In the genomic region with DNA sequence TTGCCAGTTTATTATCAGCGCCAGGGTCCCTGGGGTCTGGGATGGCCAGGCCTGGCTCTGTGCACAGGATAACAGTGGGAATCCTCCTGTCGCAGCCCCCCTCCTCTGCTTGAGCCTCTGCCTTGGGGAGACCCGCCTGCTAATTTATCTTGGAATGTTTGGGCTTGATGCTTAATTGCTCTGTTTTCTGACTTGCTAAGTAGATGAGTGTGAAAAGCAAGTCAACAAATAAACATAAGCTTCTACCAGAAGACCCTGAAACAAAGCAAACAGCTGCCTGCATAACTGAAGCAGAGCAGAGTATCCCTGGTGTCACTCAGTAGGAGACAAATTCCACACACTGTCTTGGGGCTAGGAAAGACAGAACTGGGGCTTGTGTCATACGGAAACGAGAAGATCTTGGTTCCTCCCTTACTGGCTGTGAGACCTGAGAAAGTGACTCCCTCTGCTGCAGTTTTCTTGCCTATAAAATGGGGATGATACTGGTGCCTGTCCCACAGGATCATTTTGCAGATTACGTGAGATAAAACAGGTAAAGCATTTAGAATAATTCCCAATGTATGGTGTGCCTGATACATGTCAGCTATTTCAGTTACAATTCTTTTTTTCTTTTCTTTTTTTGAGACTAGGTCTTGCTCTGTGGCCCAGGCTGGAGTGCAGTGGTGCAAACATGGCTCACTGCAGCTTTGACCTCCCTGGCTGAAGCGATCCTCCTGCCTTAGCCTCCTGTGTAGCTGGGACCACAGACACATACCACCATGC, we compare ENCODE assay signal across 15 cellular contexts. TPM values are rescaled to one million over a fixed set of nuclear protein-coding genes. Genes with fewer than 3 reads are reported as not detected.
"Had no signal": no experiment of that assay in that cellular context is flagged by ENCODE, and none has a peak within 500 bp of the region (broad histone marks: within the 10 kb centered on the region; RNA-seq: fewer than 3 reads in every experiment).

No MANE protein-coding gene starts in this region.

- H3K36me3 ChIP-seq: brain microvascular endothelial cell, heart left ventricle, ovary had no signal

- H3K9me3 Mint-ChIP-seq: activated naive CD8-positive, alpha-beta T cell treated with anti-CD3 and anti-CD28 coated beads, Interleukin-2, amount 10 ng/mL, durations not matched to agents 7 days and 5 days; activated T-helper 1 cell treated with anti-CD3 and anti-CD28 coated beads, Interleukin-12 subunit alpha, Interleukin-12 subunit beta, Interleukin-2, Interleukin-4 antibody, amounts not matched to agents 30 ng/mL and 10 ng/mL and 1 ng/mL, durations not matched to agents 14 hours and 24 hours and 36 hours; nephron; T-cell had no signal

- H3K4me1 Mint-ChIP-seq: activated naive CD8-positive, alpha-beta T cell treated with anti-CD3 and anti-CD28 coated beads, Interleukin-2, amount 10 ng/mL, durations not matched to agents 7 days and 5 days; T-cell had no signal

- H3K27me3 ChIP-seq: brain microvascular endothelial cell, heart left ventricle, ovary had no signal

- H3K27ac Mint-ChIP-seq: activated naive CD8-positive, alpha-beta T cell treated with anti-CD3 and anti-CD28 coated beads, Interleukin-2, amount 10 ng/mL, durations not matched to agents 7 days and 5 days; activated T-helper 1 cell treated with anti-CD3 and anti-CD28 coated beads, Interleukin-12 subunit alpha, Interleukin-12 subunit beta, Interleukin-2, Interleukin-4 antibody, amounts not matched to agents 30 ng/mL and 10 ng/mL and 1 ng/mL, durations not matched to agents 14 hours and 24 hours and 36 hours; nephron; T-cell had no signal

- H3K4me3 Mint-ChIP-seq: activated naive CD8-positive, alpha-beta T cell treated with anti-CD3 and anti-CD28 coated beads, Interleukin-2, amount 10 ng/mL, durations not matched to agents 7 days and 5 days; activated T-helper 1 cell treated with anti-CD3 and anti-CD28 coated beads, Interleukin-12 subunit alpha, Interleukin-12 subunit beta, Interleukin-2, Interleukin-4 antibody, amounts not matched to agents 30 ng/mL and 10 ng/mL and 1 ng/mL, durations not matched to agents 14 hours and 24 hours and 36 hours; nephron; T-cell had no signal

- H3K27ac ChIP-seq: brain microvascular endothelial cell, heart left ventricle, ovary had no signal

- H3K4me3 ChIP-seq: heart left ventricle, ovary had no signal

- H3K36me3 Mint-ChIP-seq: activated naive CD8-positive, alpha-beta T cell treated with anti-CD3 and anti-CD28 coated beads, Interleukin-2, amount 10 ng/mL, durations not matched to agents 7 days and 5 days; T-cell had no signal

- H3K9me3 ChIP-seq: heart left ventricle, ovary had no signal

- DNase-seq: activated naive CD4-positive, alpha-beta T cell; activated naive CD8-positive, alpha-beta T cell treated with anti-CD3 and anti-CD28 coated beads, Interleukin-2, amount 10 ng/mL, durations not matched to agents 7 days and 5 days; anterior cingulate cortex; brain microvascular endothelial cell; effector memory CD4-positive, alpha-beta T cell; heart left ventricle; kidney glomerular epithelial cell; ovary; stimulated activated CD4-positive, alpha-beta T cell treated with anti-CD3 and anti-CD28 coated beads, Interleukin-1b, Interleukin-23, amount 100 ng/mL, for 48 hours; T-cell; T-helper 9 cell had no signal

- ATAC-seq: activated CD4-positive, CD25-positive, alpha-beta regulatory T cell treated with anti-CD3 and anti-CD28 coated beads, Interleukin-2, amount 50 U/mL, for 24 hours; heart left ventricle; T-cell had no signal

RNA-seq across cellular contexts. Expression of gene IRX3, which starts 44.8 kb away (rescaled TPM):
- total RNA-seq: activated CD8-positive, alpha-beta memory T cell treated with anti-CD3 and anti-CD28 coated beads for 36 hours; activated naive CD8-positive, alpha-beta T cell treated with anti-CD3 and anti-CD28 coated beads, Interleukin-2, amount 10 ng/mL, durations not matched to agents 7 days and 5 days had no signal
